ENCODE assay signal across 24 cellular contexts in genomic region chr12:12653922-12654321, GRCh38. TPM values are rescaled to one million over a fixed set of nuclear protein-coding genes. Genes with fewer than 3 reads are reported as not detected.
DNase-seq lines count a peak whose midpoint lies in the region; ATAC-seq, FAIRE-seq and TF ChIP-seq lines count a peak whose summit lies in the region.
"Had no signal": no experiment of that assay in that cellular context is flagged by ENCODE, and none has a peak within 500 bp of the region (broad histone marks: within the 10 kb centered on the region; RNA-seq: fewer than 3 reads in every experiment).

No MANE protein-coding gene starts in this region.

- H3K4me3 Mint-ChIP-seq in dendritic cell treated with granulocyte-macrophage colony-stimulating factor and Interleukin-4, amounts not matched to agents 40 ng/mL and 50 ng/mL, for 4 days, result no peak overlapping the region
- H3K4me3 Mint-ChIP-seq: CD4-positive, alpha-beta T cell; GM23338; HFFc6 had no signal

- H3K4me2 ChIP-seq in mesenchymal stem cell (ENCODE audit: low read length, poor library complexity, severe bottlenecking), result no peak overlapping the region
- H3K4me2 ChIP-seq: GM23338 had no signal

- FAIRE-seq in GM18507 (lab: Jason Lieb, UNC), result peak; percentile 69
- FAIRE-seq: A204.1, GM12891, HTR-8/SVneo, K562 had no signal

- DNase-seq in GM18507 (ENCODE audit: extremely low spot score, insufficient read length, low read depth), result no peak
- DNase-seq in mesenchymal stem cell, result no peak
- no peak for DNase-seq in testis
- no peak for DNase-seq in KG1 (lab: John Stamatoyannopoulos, UW)
- no peak for DNase-seq in COR-L47 (lab: John Stamatoyannopoulos, UW)
- DNase-seq: ACHN; BE2C; CD4-positive, alpha-beta T cell; DMS153; DMS79; GDM1; H7; HFFc6; IMR-90; Karpas-422 had no signal

- H3K4me1 ChIP-seq in mesenchymal stem cell (ENCODE audit: control insufficient read depth, insufficient read depth, low read depth, low read length) (peaks cover 2% of the 10 kb centered on the region), testis (no peaks in the 10 kb centered on the region)
- H3K4me1 ChIP-seq: BE2C had no signal

- H3K27me3 Mint-ChIP-seq in dendritic cell treated with granulocyte-macrophage colony-stimulating factor and Interleukin-4, amounts not matched to agents 40 ng/mL and 50 ng/mL, for 4 days, result no peaks in the 10 kb centered on the region
- H3K27me3 Mint-ChIP-seq: CD4-positive, alpha-beta T cell had no signal

- no peak overlapping the region for H3K4me3 ChIP-seq in mesenchymal stem cell (ENCODE audit: insufficient read depth in 1 of 2, low read depth in 1 of 2, low read length in 2 of 2)
- H3K4me3 ChIP-seq in testis, result no peak overlapping the region
- H3K4me3 ChIP-seq: GM23338, K562 had no signal

- peaks cover 20% of the 10 kb centered on the region for H3K4me1 Mint-ChIP-seq in dendritic cell treated with granulocyte-macrophage colony-stimulating factor and Interleukin-4, amounts not matched to agents 40 ng/mL and 50 ng/mL, for 4 days (ENCODE audit: low read depth)

- no peak overlapping the region for H3K23ac ChIP-seq in mesenchymal stem cell (ENCODE audit: low read length in 2 of 2)

- H4K91ac ChIP-seq in mesenchymal stem cell (ENCODE audit: low read length), result no peak overlapping the region

- H3K27me3 ChIP-seq in mesenchymal stem cell (ENCODE audit: control insufficient read depth in 1 of 2, insufficient read depth in 1 of 2, low read length in 2 of 2), result peaks cover 0 to 5% of the 10 kb centered on the region in 2 experiments
- no peaks in the 10 kb centered on the region for H3K27me3 ChIP-seq in testis
- H3K27me3 ChIP-seq: BE2C had no signal

- no peak overlapping the region for H3K18ac ChIP-seq in mesenchymal stem cell (ENCODE audit: low read depth in 1 of 2, low read length in 2 of 2)

- H2AK5ac ChIP-seq in mesenchymal stem cell (ENCODE audit: low read length, severe bottlenecking), result no peak overlapping the region

- intact Hi-C loops in dendritic cell treated with granulocyte-macrophage colony-stimulating factor and Interleukin-4, amounts not matched to agents 40 ng/mL and 50 ng/mL, for 4 days (cut with micrococcal nuclease), result no loop called here
- intact Hi-C loops in testis (cut with DNase I; ENCODE audit: low total_unique reads), result no loop called here

- H3K27ac ChIP-seq in mesenchymal stem cell (ENCODE audit: low read length, poor library complexity, severe bottlenecking), result no peak overlapping the region
- H3K27ac ChIP-seq in testis, result no peak overlapping the region
- H3K27ac ChIP-seq: C4-2B had no signal

- H4K8ac ChIP-seq in mesenchymal stem cell (ENCODE audit: low read length), result no peak overlapping the region

- H2BK120ac ChIP-seq in mesenchymal stem cell (ENCODE audit: low read depth, low read length), result no peak overlapping the region

- no peak for TF ChIP-seq CTCF in testis (IDR thresholded peaks at IDR 0.05)

- no peak for TF ChIP-seq POLR2A in testis (IDR thresholded peaks at IDR 0.05)

- H3K9me3 ChIP-seq in mesenchymal stem cell (ENCODE audit: control insufficient read depth, low read length) (peaks cover 26% of the 10 kb centered on the region), testis (no peaks in the 10 kb centered on the region)
- H3K9me3 ChIP-seq: BE2C had no signal

- ATAC-seq in GM21723 (IDR thresholded peaks at IDR 0.05; ENCODE audit: unreplicated experiment), result no peak
- ATAC-seq: GM23338, HCT116, K562 had no signal

- H3K9me3 Mint-ChIP-seq in dendritic cell treated with granulocyte-macrophage colony-stimulating factor and Interleukin-4, amounts not matched to agents 40 ng/mL and 50 ng/mL, for 4 days, result peaks cover 23% of the 10 kb centered on the region

- H3K36me3 ChIP-seq in mesenchymal stem cell (ENCODE audit: control insufficient read depth in 1 of 2, insufficient read depth in 2 of 2, low read depth in 1 of 2, low read length in 2 of 2), result no peaks in the 10 kb centered on the region
- H3K36me3 ChIP-seq in testis (ENCODE audit: low read depth, missing control alignments), result no peaks in the 10 kb centered on the region
- H3K36me3 ChIP-seq: BE2C had no signal

- no peak overlapping the region for H3K14ac ChIP-seq in mesenchymal stem cell (ENCODE audit: low read length in 2 of 2)

- no peak overlapping the region for H2AFZ ChIP-seq in mesenchymal stem cell (ENCODE audit: low read depth, low read length)
- H2AFZ ChIP-seq: GM23338 had no signal

- no peak overlapping the region for H3K9ac ChIP-seq in mesenchymal stem cell (ENCODE audit: low read length)

- no peak overlapping the region for H3K4ac ChIP-seq in mesenchymal stem cell (ENCODE audit: low read depth in 1 of 2, low read length in 2 of 2)

- H2BK12ac ChIP-seq in mesenchymal stem cell (ENCODE audit: low read length in 2 of 2), result no peak overlapping the region

- no peak overlapping the region for H2BK5ac ChIP-seq in mesenchymal stem cell (ENCODE audit: low read depth, low read length, poor library complexity, severe bottlenecking)

- peaks cover 7% of the 10 kb centered on the region for H3K36me3 Mint-ChIP-seq in dendritic cell treated with granulocyte-macrophage colony-stimulating factor and Interleukin-4, amounts not matched to agents 40 ng/mL and 50 ng/mL, for 4 days (ENCODE audit: low read depth)

- H3K79me1 ChIP-seq in mesenchymal stem cell (replicated peaks; ENCODE audit: low read length, poor library complexity, severe bottlenecking), result no peaks in the 10 kb centered on the region

- peak overlapping the region; percentile 30 for H3K27ac Mint-ChIP-seq in dendritic cell treated with granulocyte-macrophage colony-stimulating factor and Interleukin-4, amounts not matched to agents 40 ng/mL and 50 ng/mL, for 4 days
- H3K27ac Mint-ChIP-seq: CD4-positive, alpha-beta T cell; GM23338; HFFc6 had no signal

- peak overlapping the region; percentile 5 for H2BK15ac ChIP-seq in mesenchymal stem cell (ENCODE audit: low read depth, poor library complexity, severe bottlenecking)

RNA-seq across cellular contexts. Expression of gene GPR19, which starts 42.1 kb away (rescaled TPM):
- 0.28 TPM for polyA plus RNA-seq in mesenchymal stem cell (2013, experiment 1 of 2)
- polyA plus RNA-seq in mesenchymal stem cell (2013, experiment 2 of 2), result 0.22 TPM
- total RNA-seq in testis, result 1 to 10 TPM; 2.1 to 2.9 TPM
- 4.1 TPM for polyA plus RNA-seq in testis (ENCODE audit: insufficient read depth, low read depth, low replicate concordance)

RNA-seq across cellular contexts. Expression of gene CREBL2, which starts 42.2 kb away (rescaled TPM):
- 18.3 TPM for polyA plus RNA-seq in mesenchymal stem cell (2013, experiment 1 of 2)
- polyA plus RNA-seq in mesenchymal stem cell (2013, experiment 2 of 2), result 19.9 TPM
- 10 to 100 TPM; 42.8 to 43.6 TPM for total RNA-seq in testis
- polyA plus RNA-seq in testis (ENCODE audit: insufficient read depth, low read depth, low replicate concordance), result 49.6 TPM
